ENCODE assay signal across 18 cellular contexts in genomic region chr1:156270314-156270713, GRCh38. TPM values are rescaled to one million over a fixed set of nuclear protein-coding genes. Genes with fewer than 3 reads are reported as not detected.
DNase-seq lines count a peak whose midpoint lies in the region; ATAC-seq and TF ChIP-seq lines count a peak whose summit lies in the region.
"Had no signal": no experiment of that assay in that cellular context is flagged by ENCODE, and none has a peak within 500 bp of the region (broad histone marks: within the 10 kb centered on the region; RNA-seq: fewer than 3 reads in every experiment).

No MANE protein-coding gene starts in this region.

- 0 out of 2 replicates have a peak, but pooled peaks cover 4% of the 10 kb centered on the region for H3K79me2 ChIP-seq in PC-3 (ENCODE audit: low read length)

- no peaks in the 10 kb centered on the region for H3K27me3 ChIP-seq in PC-3 (ENCODE audit: low read length)
- no peaks in the 10 kb centered on the region for H3K27me3 ChIP-seq in aorta (ENCODE audit: control insufficient read depth in 1 of 2, insufficient read depth in 2 of 2, low read length in 1 of 2)

- 0 out of 2 replicates have a peak, but pooled peaks cover 4% of the 10 kb centered on the region for H4K20me1 ChIP-seq in PC-3 (ENCODE audit: low read length)

- H3K9ac ChIP-seq in PC-3 (ENCODE audit: low read length) = no peak overlapping the region
- H3K9ac ChIP-seq: GM23248 had no signal

- no peaks in the 10 kb centered on the region for H3K9me2 ChIP-seq in PC-3 (replicated peaks; ENCODE audit: low read length)

- H3K4me2 ChIP-seq in PC-3 (ENCODE audit: low read length) = no peak overlapping the region

- DNase-seq in PC-3 = peak; percentile 29
- DNase-seq in epithelial cell of esophagus (ENCODE audit: low read depth) = peak; percentile 50
- no peak for DNase-seq in aorta
- no peak for DNase-seq in cerebellar cortex (ENCODE audit: low spot score)
- no peak for DNase-seq in NCI-H2107 treated with DMSO at 0.1 percent for 48 hours (lab: John Stamatoyannopoulos, UW; ENCODE audit: unreplicated experiment)
- DNase-seq: C1 segment of cervical spinal cord; Calu3; CD4-positive, alpha-beta memory T cell; COR-L47; DMS 273 treated with DMSO at 0.1 percent for 48 hours; DMS79; EL; GDM1; GM23248; H9 had no signal

- WGBS in aorta, 2 donors = 90 to 94% methylated on average over 3 of the region's 3 CpGs

- H3K4me3 ChIP-seq in PC-3 (ENCODE audit: low read length) (no peak overlapping the region), epithelial cell of esophagus (ENCODE audit: low read length) (no peak overlapping the region), aorta (ENCODE audit: low read length in 2 of 2) (no peak overlapping the region)
- H3K4me3 ChIP-seq: GM12878, GM23248 had no signal

- H3K9me3 ChIP-seq in PC-3 (ENCODE audit: low read length) (no peaks in the 10 kb centered on the region), aorta (ENCODE audit: control insufficient read depth, low read length) (no peaks in the 10 kb centered on the region)

- POLR2A ChIA-PET in PC-3 (lab: Charles Lee; ENCODE audit: unreplicated experiment) = no interaction called here

- no peak overlapping the region for H2AFZ ChIP-seq in PC-3 (ENCODE audit: low read length)
- H2AFZ ChIP-seq: GM23248 had no signal

- peaks cover 81% of the 10 kb centered on the region for H3K36me3 ChIP-seq in PC-3 (ENCODE audit: low read depth, low read length)
- H3K36me3 ChIP-seq in aorta (ENCODE audit: control insufficient read depth in 1 of 2, insufficient read depth in 2 of 2, low read length in 1 of 2) = peaks cover 12 to 44% of the 10 kb centered on the region in 2 donors

- peaks cover 3% of the 10 kb centered on the region for H3F3A ChIP-seq in PC-3 (ENCODE audit: low read length, unreplicated experiment)

- intact Hi-C loops in PC-3 (cut with micrococcal nuclease) (no loop called here), aorta (cut with DNase I) (no loop called here)

- no peaks in the 10 kb centered on the region for H3K4me1 ChIP-seq in PC-3 (ENCODE audit: insufficient read depth, low read length)
- no peaks in the 10 kb centered on the region for H3K4me1 ChIP-seq in aorta (ENCODE audit: control insufficient read depth in 1 of 2, insufficient read depth in 2 of 2, low read length in 2 of 2)

- no TSS peak for BruUV-seq in PC-3 (replicated peaks; lab: Mats Ljungman, UMichigan)

- H3K27ac ChIP-seq in PC-3 (ENCODE audit: low read length) (no peak overlapping the region), aorta (ENCODE audit: low read depth in 1 of 2, low read length in 2 of 2) (no peak overlapping the region)
- H3K27ac ChIP-seq: GM23248 had no signal

- TF ChIP-seq CTCF in PC-3 (conservative IDR thresholded peaks at IDR 0.05; ENCODE audit: low read depth, low read length) = no peak
- TF ChIP-seq CTCF in epithelial cell of esophagus (IDR thresholded peaks at IDR 0.05; ENCODE audit: insufficient read depth, low read depth, low read length, missing control alignments) = no peak

- CTCF ChIA-PET in PC-3 (lab: Charles Lee) = no interaction called here

- 0 out of 2 replicates have a peak, but pooled peaks have one; percentile 27 for ATAC-seq in PC-3
- peak; percentile 87 for ATAC-seq in esophagus mucosa
- no peak for ATAC-seq in aorta (ENCODE audit: low FRiP score)
- ATAC-seq: GM12878, HCT116 had no signal

RNA-seq across cellular contexts. Expression of gene SMG5, which starts 12.3 kb away (rescaled TPM):
- total RNA-seq in PC-3 (2014; rRNA removed) (126 and 130 TPM in 2 replicates), esophagus mucosa (38.0 TPM), aorta (10 to 100 TPM; 47.2 to 58.6 TPM)
- polyA plus RNA-seq in aorta = 10 to 100 TPM; 21.9 to 34.7 TPM

RNA-seq across cellular contexts. Expression of gene TMEM79, which starts 13.8 kb away (rescaled TPM):
- total RNA-seq in PC-3 (2014; rRNA removed) (8.1 and 11.2 TPM in 2 replicates), esophagus mucosa (110 TPM), aorta (1 to 10 TPM; 1.2 to 2.6 TPM)
- polyA plus RNA-seq in aorta = 1 to 10 TPM; 1.4 to 2.1 TPM

RNA-seq across cellular contexts. Expression of gene PAQR6, which starts 22.5 kb away (rescaled TPM):
- total RNA-seq in PC-3 (2014; rRNA removed) (6.6 and 7.2 TPM in 2 replicates), esophagus mucosa (2.0 TPM), aorta (1 to 10 TPM in 1 of 2 donors, under 1 TPM in 1; 0.81 to 2.8 TPM)
- polyA plus RNA-seq in aorta = 1 to 10 TPM in 1 of 2 donors, not detected in 1; 2.3 TPM

RNA-seq across cellular contexts. Expression of gene GLMP, which starts 25.2 kb away (rescaled TPM):
- 49.8 and 52.2 TPM in 2 replicates for total RNA-seq in PC-3 (2014; rRNA removed)
- total RNA-seq in esophagus mucosa = 22.5 TPM
- total RNA-seq in aorta = 10 to 100 TPM; 36.4 to 50.8 TPM
- polyA plus RNA-seq in aorta = 10 to 100 TPM; 42.2 to 57.1 TPM

RNA-seq across cellular contexts. Expression of gene BGLAP, which starts 28.3 kb away (rescaled TPM):
- total RNA-seq in PC-3 (2014; rRNA removed) (0.35 and 2.5 TPM in 2 replicates), esophagus mucosa (0.28 TPM), aorta (1 to 10 TPM in 1 of 2 donors, not detected in 1; 2.9 TPM)
- polyA plus RNA-seq in aorta = 1 to 10 TPM in 1 of 2 donors, not detected in 1; 1.9 TPM
- total RNA-seq: GM23248 had no signal
- polyA plus RNA-seq: CD4-positive, alpha-beta memory T cell had no signal

Comparison
In these comparisons a context has a peak if more than half of its experiments do, and no peak if none do; other contexts are left out.
1. DNase-seq: peak in PC-3 (single experiment) and epithelial cell of esophagus (single experiment); none in aorta (0 of 2), cerebellar cortex (single experiment) and NCI-H2107 treated with DMSO at 0.1 percent for 48 hours (single experiment).